ENCODE assay signal across 8 cellular contexts in genomic region chrX:104166735-104167436, GRCh38. TPM values are rescaled to one million over a fixed set of nuclear protein-coding genes. Genes with fewer than 3 reads are reported as not detected.
DNase-seq lines count a peak whose midpoint lies in the region; TF ChIP-seq lines count a peak whose summit lies in the region.

No MANE protein-coding gene starts in this region.

- peak overlapping the region; percentile 87 for H3K27ac ChIP-seq in hepatocyte

- peak; percentile 54 for DNase-seq in activated CD8-positive, alpha-beta memory T cell treated with anti-CD3 and anti-CD28 coated beads, Interleukin-2, amount 50 U/mL, for 48 hours
- DNase-seq in activated CD8-positive, alpha-beta memory T cell treated with anti-CD3 and anti-CD28 coated beads for 24 hours: no peak
- DNase-seq in hepatocyte (ENCODE audit: low spot score): no peak
- no peak for DNase-seq in stimulated activated CD4-positive, alpha-beta T cell treated with anti-CD3 and anti-CD28 coated beads, Interleukin-4, amount 100 ng/mL, for 1 hour
- no peak for DNase-seq in MV-4-11 (lab: John Stamatoyannopoulos, UW)
- no peak for DNase-seq in NCI-H2107 (lab: John Stamatoyannopoulos, UW)

- H3K27me3 ChIP-seq in hepatocyte: no peaks in the 10 kb centered on the region
- no peaks in the 10 kb centered on the region for H3K27me3 ChIP-seq in skeletal muscle satellite cell (ENCODE audit: control insufficient read depth, insufficient read depth, low read length)

- H3K36me3 ChIP-seq in hepatocyte (replicated peaks; ENCODE audit: insufficient read depth, low read depth) (no peaks in the 10 kb centered on the region), skeletal muscle satellite cell (ENCODE audit: insufficient read depth, low read length) (peaks cover 4% of the 10 kb centered on the region)

- no peaks in the 10 kb centered on the region for H3K9me2 ChIP-seq in hepatocyte (replicated peaks; ENCODE audit: insufficient read depth)

- peak overlapping the region; percentile 76 for H2AFZ ChIP-seq in hepatocyte

- no peaks in the 10 kb centered on the region for H3K9me3 ChIP-seq in hepatocyte (ENCODE audit: low read depth)
- H3K9me3 ChIP-seq in skeletal muscle satellite cell (replicated peaks; ENCODE audit: low read length): no peaks in the 10 kb centered on the region

- H4K20me1 ChIP-seq in hepatocyte (ENCODE audit: insufficient read depth, poor library complexity, severe bottlenecking): no peaks in the 10 kb centered on the region

- H3K4me2 ChIP-seq in hepatocyte (peak overlapping the region; percentile 83), skeletal muscle satellite cell (ENCODE audit: low read length) (peak overlapping the region; percentile 82)

- WGBS in hepatocyte (ENCODE audit: low lambda C conversion rate, missing lambda C conversion rate): 30% methylated on average over 31 of the region's 37 CpGs

- H3K4me1 ChIP-seq in hepatocyte (ENCODE audit: insufficient read depth) (no peaks in the 10 kb centered on the region), skeletal muscle satellite cell (ENCODE audit: control insufficient read depth, insufficient read depth, low read length) (no peaks in the 10 kb centered on the region)

- peak overlapping the region; percentile 88 for H3K9ac ChIP-seq in skeletal muscle satellite cell (ENCODE audit: low read depth, low read length)

- H3K4me3 ChIP-seq in WI38 (ENCODE audit: low read depth, low read length): peak overlapping the region; percentile 74
- H3K4me3 ChIP-seq in hepatocyte: peak overlapping the region; percentile 39
- H3K4me3 ChIP-seq in skeletal muscle satellite cell (ENCODE audit: low read length): peak overlapping the region; percentile 86

- H3K79me2 ChIP-seq in hepatocyte: peaks cover 46% of the 10 kb centered on the region

- TF ChIP-seq CTCF in WI38 (IDR thresholded peaks at IDR 0.05; ENCODE audit: low read depth, low read length) (no peak), hepatocyte (IDR thresholded peaks at IDR 0.05; ENCODE audit: poor library complexity) (no peak)

RNA-seq across cellular contexts. Expression of gene FAM199X, which starts 0.6 kb away (rescaled TPM):
- total RNA-seq in hepatocyte: 23.3 and 29.1 TPM in 2 replicates
- polyA plus RNA-seq in hepatocyte: 9.2 and 11.7 TPM in 2 replicates
- total RNA-seq in skeletal muscle satellite cell (2012; rRNA removed): 12.9 and 17.0 TPM in 2 replicates

RNA-seq across cellular contexts. Expression of gene SLC25A53, which starts 10.1 kb away (rescaled TPM):
- 5.5 and 6.8 TPM in 2 replicates for total RNA-seq in hepatocyte
- polyA plus RNA-seq in hepatocyte: 4.8 and 5.7 TPM in 2 replicates
- 5.2 and 7.6 TPM in 2 replicates for total RNA-seq in skeletal muscle satellite cell (2012; rRNA removed)

RNA-seq across cellular contexts. Expression of gene ZCCHC18, which starts 54.6 kb away (rescaled TPM):
- total RNA-seq in hepatocyte: 0.56 and 0.57 TPM in 2 replicates
- 1.2 and 5.7 TPM in 2 replicates for polyA plus RNA-seq in hepatocyte
- under 0.01 TPM in 1 of 2 replicates, not detected in the other for total RNA-seq in skeletal muscle satellite cell (2012; rRNA removed)
